1 cellular context compared by ENCODE assay signal in the genomic region with DNA sequence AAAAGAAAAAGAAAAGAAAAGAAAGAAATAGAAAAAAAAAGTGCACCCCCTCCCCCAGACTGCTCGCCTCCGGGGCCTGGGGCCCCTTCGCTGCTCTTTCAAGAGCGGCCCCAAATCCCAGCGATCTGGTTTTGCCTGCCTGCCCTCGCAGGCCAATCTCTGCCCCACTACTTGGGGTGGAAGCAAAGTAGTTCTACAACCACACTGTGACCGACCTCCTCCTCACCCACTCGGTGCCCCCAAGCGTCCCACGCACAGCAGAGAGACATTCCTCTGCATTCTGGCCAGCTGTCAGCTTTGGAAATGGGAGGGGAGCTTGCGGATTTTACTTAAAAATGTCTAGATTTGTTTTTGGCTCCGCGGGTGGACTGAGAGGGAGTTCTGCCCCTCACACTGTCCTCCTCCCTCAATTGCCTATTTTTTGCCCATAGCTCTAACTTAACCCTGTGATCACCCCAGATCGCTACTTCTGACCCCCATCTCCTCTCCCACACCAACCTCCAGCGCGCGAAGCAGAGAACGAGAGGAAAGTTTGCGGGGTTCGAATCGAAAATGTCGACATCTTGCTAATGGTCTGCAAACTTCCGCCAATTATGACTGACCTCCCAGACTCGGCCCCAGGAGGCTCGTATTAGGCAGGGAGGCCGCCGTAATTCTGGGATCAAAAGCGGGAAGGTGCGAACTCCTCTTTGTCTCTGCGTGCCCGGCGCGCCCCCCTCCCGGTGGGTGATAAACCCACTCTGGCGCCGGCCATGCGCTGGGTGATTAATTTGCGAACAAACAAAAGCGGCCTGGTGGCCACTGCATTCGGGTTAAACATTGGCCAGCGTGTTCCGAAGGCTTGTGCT.
TF ChIP-seq lines count a peak whose summit lies in the region.

No MANE protein-coding gene starts in this region.

TF ChIP-seq in H1, 55 proteins besides CTCF, POLR2A, EP300 and RAD21:
- peak; percentile 94 for TF ChIP-seq SUZ12 (IDR thresholded peaks at IDR 0.05; ENCODE audit: low read length)
- TF ChIP-seq, protein P1, sequence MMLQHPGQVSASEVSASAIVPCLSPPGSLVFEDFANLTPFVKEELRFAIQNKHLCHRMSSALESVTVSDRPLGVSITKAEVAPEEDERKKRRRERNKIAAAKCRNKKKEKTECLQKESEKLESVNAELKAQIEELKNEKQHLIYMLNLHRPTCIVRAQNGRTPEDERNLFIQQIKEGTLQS (IDR thresholded peaks at IDR 0.05; ENCODE audit: insufficient read depth, low read depth, low read length), result no peak
- TF ChIP-seq EZH2 (IDR thresholded peaks at IDR 0.05; ENCODE audit: low read depth, low read length, severe bottlenecking), result peak; percentile 91
- TF ChIP-seq, protein P2, sequence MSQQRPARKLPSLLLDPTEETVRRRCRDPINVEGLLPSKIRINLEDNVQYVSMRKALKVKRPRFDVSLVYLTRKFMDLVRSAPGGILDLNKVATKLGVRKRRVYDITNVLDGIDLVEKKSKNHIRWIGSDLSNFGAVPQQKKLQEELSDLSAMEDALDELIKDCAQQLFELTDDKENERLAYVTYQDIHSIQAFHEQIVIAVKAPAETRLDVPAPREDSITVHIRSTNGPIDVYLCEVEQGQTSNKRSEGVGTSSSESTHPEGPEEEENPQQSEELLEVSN (IDR thresholded peaks at IDR 0.05), result peak; percentile 42; the same call in 1 of the 2 replicates
- TF ChIP-seq, protein P3, sequence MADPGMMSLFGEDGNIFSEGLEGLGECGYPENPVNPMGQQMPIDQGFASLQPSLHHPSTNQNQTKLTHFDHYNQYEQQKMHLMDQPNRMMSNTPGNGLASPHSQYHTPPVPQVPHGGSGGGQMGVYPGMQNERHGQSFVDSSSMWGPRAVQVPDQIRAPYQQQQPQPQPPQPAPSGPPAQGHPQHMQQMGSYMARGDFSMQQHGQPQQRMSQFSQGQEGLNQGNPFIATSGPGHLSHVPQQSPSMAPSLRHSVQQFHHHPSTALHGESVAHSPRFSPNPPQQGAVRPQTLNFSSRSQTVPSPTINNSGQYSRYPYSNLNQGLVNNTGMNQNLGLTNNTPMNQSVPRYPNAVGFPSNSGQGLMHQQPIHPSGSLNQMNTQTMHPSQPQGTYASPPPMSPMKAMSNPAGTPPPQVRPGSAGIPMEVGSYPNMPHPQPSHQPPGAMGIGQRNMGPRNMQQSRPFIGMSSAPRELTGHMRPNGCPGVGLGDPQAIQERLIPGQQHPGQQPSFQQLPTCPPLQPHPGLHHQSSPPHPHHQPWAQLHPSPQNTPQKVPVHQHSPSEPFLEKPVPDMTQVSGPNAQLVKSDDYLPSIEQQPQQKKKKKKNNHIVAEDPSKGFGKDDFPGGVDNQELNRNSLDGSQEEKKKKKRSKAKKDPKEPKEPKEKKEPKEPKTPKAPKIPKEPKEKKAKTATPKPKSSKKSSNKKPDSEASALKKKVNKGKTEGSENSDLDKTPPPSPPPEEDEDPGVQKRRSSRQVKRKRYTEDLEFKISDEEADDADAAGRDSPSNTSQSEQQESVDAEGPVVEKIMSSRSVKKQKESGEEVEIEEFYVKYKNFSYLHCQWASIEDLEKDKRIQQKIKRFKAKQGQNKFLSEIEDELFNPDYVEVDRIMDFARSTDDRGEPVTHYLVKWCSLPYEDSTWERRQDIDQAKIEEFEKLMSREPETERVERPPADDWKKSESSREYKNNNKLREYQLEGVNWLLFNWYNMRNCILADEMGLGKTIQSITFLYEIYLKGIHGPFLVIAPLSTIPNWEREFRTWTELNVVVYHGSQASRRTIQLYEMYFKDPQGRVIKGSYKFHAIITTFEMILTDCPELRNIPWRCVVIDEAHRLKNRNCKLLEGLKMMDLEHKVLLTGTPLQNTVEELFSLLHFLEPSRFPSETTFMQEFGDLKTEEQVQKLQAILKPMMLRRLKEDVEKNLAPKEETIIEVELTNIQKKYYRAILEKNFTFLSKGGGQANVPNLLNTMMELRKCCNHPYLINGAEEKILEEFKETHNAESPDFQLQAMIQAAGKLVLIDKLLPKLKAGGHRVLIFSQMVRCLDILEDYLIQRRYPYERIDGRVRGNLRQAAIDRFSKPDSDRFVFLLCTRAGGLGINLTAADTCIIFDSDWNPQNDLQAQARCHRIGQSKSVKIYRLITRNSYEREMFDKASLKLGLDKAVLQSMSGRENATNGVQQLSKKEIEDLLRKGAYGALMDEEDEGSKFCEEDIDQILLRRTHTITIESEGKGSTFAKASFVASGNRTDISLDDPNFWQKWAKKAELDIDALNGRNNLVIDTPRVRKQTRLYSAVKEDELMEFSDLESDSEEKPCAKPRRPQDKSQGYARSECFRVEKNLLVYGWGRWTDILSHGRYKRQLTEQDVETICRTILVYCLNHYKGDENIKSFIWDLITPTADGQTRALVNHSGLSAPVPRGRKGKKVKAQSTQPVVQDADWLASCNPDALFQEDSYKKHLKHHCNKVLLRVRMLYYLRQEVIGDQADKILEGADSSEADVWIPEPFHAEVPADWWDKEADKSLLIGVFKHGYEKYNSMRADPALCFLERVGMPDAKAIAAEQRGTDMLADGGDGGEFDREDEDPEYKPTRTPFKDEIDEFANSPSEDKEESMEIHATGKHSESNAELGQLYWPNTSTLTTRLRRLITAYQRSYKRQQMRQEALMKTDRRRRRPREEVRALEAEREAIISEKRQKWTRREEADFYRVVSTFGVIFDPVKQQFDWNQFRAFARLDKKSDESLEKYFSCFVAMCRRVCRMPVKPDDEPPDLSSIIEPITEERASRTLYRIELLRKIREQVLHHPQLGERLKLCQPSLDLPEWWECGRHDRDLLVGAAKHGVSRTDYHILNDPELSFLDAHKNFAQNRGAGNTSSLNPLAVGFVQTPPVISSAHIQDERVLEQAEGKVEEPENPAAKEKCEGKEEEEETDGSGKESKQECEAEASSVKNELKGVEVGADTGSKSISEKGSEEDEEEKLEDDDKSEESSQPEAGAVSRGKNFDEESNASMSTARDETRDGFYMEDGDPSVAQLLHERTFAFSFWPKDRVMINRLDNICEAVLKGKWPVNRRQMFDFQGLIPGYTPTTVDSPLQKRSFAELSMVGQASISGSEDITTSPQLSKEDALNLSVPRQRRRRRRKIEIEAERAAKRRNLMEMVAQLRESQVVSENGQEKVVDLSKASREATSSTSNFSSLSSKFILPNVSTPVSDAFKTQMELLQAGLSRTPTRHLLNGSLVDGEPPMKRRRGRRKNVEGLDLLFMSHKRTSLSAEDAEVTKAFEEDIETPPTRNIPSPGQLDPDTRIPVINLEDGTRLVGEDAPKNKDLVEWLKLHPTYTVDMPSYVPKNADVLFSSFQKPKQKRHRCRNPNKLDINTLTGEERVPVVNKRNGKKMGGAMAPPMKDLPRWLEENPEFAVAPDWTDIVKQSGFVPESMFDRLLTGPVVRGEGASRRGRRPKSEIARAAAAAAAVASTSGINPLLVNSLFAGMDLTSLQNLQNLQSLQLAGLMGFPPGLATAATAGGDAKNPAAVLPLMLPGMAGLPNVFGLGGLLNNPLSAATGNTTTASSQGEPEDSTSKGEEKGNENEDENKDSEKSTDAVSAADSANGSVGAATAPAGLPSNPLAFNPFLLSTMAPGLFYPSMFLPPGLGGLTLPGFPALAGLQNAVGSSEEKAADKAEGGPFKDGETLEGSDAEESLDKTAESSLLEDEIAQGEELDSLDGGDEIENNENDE (IDR thresholded peaks at IDR 0.05; ENCODE audit: insufficient replicate concordance, low read length), result no peak
- peak; percentile 92; the same call in 1 of the 2 replicates for TF ChIP-seq CBX8 (IDR thresholded peaks at IDR 0.05; ENCODE audit: borderline replicate concordance, low read depth, low read length)
- TF ChIP-seq CTBP2 (IDR thresholded peaks at IDR 0.05; ENCODE audit: borderline replicate concordance, insufficient read depth, insufficient read length, low read length), result peak; percentile 66
- TF ChIP-seq RNF2 (IDR thresholded peaks at IDR 0.05; ENCODE audit: borderline replicate concordance, low read depth, low read length, missing control alignments, poor library complexity, severe bottlenecking), result peak; percentile 98
